In genomic region chr5:43484049-43484849, GRCh38 we compare ENCODE assay signal across 1 cellular context.
TF ChIP-seq lines count a peak whose summit lies in the region.

No MANE protein-coding gene starts in this region.

TF ChIP-seq in K562, 482 proteins besides CTCF, POLR2A, EP300 and RAD21 (continued from another document and continues in another):
- TF ChIP-seq ZBTB33 (CRISPR knock-in tag; IDR thresholded peaks at IDR 0.05) (no peak), GMEB1 (CRISPR knock-in tag; IDR thresholded peaks at IDR 0.05) (no peak), PYGO2 (tag; IDR thresholded peaks at IDR 0.05) (no peak), CBX2 (IDR thresholded peaks at IDR 0.05; ENCODE audit: insufficient read depth, low read length, poor library complexity, severe bottlenecking) (no peak), PCBP1 (IDR thresholded peaks at IDR 0.05; ENCODE audit: low read depth, low read length, poor library complexity, severe bottlenecking) (no peak), NCOA4 (IDR thresholded peaks at IDR 0.05; ENCODE audit: partially characterized antibody) (no peak), ETS2 (tag; IDR thresholded peaks at IDR 0.05; ENCODE audit: borderline replicate concordance, poor library complexity, severe bottlenecking) (no peak), STAG1 (CRISPR knock-in tag; IDR thresholded peaks at IDR 0.05; ENCODE audit: borderline replicate concordance) (no peak; the same call in 1 of the 2 replicates), NFIX (CRISPR knock-in tag; IDR thresholded peaks at IDR 0.05; ENCODE audit: low read depth) (no peak), RBFOX2 (IDR thresholded peaks at IDR 0.05; ENCODE audit: low read depth, low read length) (peak; percentile 86), SAFB (IDR thresholded peaks at IDR 0.05; ENCODE audit: borderline replicate concordance, low read depth, low read length) (no peak), KDM4B (IDR thresholded peaks at IDR 0.05; ENCODE audit: borderline replicate concordance in 2 of 2, low read depth in 1 of 2) (no peak), BMI1 (IDR thresholded peaks at IDR 0.05; ENCODE audit: low read length) (no peak), RBM14 (IDR thresholded peaks at IDR 0.05; ENCODE audit: borderline replicate concordance, insufficient read depth, low read depth, low read length) (no peak), POLR3A (IDR thresholded peaks at IDR 0.05; ENCODE audit: borderline replicate concordance, extremely low read depth, insufficient read depth, insufficient read length) (no peak), FUS (optimal IDR thresholded peaks at IDR 0.05; ENCODE audit: low read depth, low read length) (no peak), HDAC6 (IDR thresholded peaks at IDR 0.05; ENCODE audit: low read depth, low read length) (no peak), SFPQ (IDR thresholded peaks at IDR 0.05; ENCODE audit: low read depth, low read length) (no peak), CBFA2T2 (conservative IDR thresholded peaks at IDR 0.05) (no peak), NEUROD1 (IDR thresholded peaks at IDR 0.05; ENCODE audit: borderline replicate concordance, low read depth, low read length, partially characterized antibody) (no peak), RCOR1 (IDR thresholded peaks at IDR 0.05; ENCODE audit: borderline replicate concordance in 1 of 2, low read depth in 2 of 2, low read length in 2 of 2) (peak in 1 of 2 experiments; percentile 66; a peak in 2 of 4 replicates), NR1H2 (CRISPR knock-in tag; IDR thresholded peaks at IDR 0.05) (no peak), DMBX1 (CRISPR knock-in tag; IDR thresholded peaks at IDR 0.05; ENCODE audit: borderline replicate concordance) (peak; percentile 57; the same call in 1 of the 2 replicates), ZNF696 (CRISPR knock-in tag; conservative IDR thresholded peaks at IDR 0.05) (no peak), EHMT2 (IDR thresholded peaks at IDR 0.05) (no peak), LEF1 (IDR thresholded peaks at IDR 0.05) (0 out of 2 replicates have a peak, but pooled peaks have one; percentile 32), SNRNP70 (optimal IDR thresholded peaks at IDR 0.05; ENCODE audit: low read depth, low read length) (no peak), ZNF324 (CRISPR knock-in tag; IDR thresholded peaks at IDR 0.05) (no peak), ZNF217 (CRISPR knock-in tag; IDR thresholded peaks at IDR 0.05) (no peak), DACH1 (IDR thresholded peaks at IDR 0.05; ENCODE audit: partially characterized antibody) (no peak), ZNF785 (CRISPR knock-in tag; IDR thresholded peaks at IDR 0.05) (no peak), SMAD1 (IDR thresholded peaks at IDR 0.05; ENCODE audit: low read depth, low read length, partially characterized antibody) (no peak), CHCHD3 (CRISPR knock-in tag; IDR thresholded peaks at IDR 0.05) (no peak), ZBTB12 (CRISPR knock-in tag; IDR thresholded peaks at IDR 0.05) (no peak), BRCA1 (IDR thresholded peaks at IDR 0.05) (no peak), BRCA1 (CRISPR knock-in tag; IDR thresholded peaks at IDR 0.05) (no peak), MBD2 (IDR thresholded peaks at IDR 0.05; ENCODE audit: borderline replicate concordance, low read depth) (no peak; the same call in 1 of the 2 replicates), ZNF609 (CRISPR knock-in tag; IDR thresholded peaks at IDR 0.05; ENCODE audit: borderline replicate concordance) (no peak), MEF2D (tag; conservative IDR thresholded peaks at IDR 0.05; ENCODE audit: low read depth) (no peak), CC2D1A (IDR thresholded peaks at IDR 0.05) (peak; percentile 39), ZNF445 (CRISPR knock-in tag; IDR thresholded peaks at IDR 0.05; ENCODE audit: low read depth) (no peak)
- TF ChIP-seq, protein P1, sequence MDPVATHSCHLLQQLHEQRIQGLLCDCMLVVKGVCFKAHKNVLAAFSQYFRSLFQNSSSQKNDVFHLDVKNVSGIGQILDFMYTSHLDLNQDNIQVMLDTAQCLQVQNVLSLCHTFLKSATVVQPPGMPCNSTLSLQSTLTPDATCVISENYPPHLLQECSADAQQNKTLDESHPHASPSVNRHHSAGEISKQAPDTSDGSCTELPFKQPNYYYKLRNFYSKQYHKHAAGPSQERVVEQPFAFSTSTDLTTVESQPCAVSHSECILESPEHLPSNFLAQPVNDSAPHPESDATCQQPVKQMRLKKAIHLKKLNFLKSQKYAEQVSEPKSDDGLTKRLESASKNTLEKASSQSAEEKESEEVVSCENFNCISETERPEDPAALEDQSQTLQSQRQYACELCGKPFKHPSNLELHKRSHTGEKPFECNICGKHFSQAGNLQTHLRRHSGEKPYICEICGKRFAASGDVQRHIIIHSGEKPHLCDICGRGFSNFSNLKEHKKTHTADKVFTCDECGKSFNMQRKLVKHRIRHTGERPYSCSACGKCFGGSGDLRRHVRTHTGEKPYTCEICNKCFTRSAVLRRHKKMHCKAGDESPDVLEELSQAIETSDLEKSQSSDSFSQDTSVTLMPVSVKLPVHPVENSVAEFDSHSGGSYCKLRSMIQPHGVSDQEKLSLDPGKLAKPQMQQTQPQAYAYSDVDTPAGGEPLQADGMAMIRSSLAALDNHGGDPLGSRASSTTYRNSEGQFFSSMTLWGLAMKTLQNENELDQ (CRISPR knock-in tag; IDR thresholded peaks at IDR 0.05; ENCODE audit: borderline replicate concordance), result no peak
- TF ChIP-seq, protein P2, sequence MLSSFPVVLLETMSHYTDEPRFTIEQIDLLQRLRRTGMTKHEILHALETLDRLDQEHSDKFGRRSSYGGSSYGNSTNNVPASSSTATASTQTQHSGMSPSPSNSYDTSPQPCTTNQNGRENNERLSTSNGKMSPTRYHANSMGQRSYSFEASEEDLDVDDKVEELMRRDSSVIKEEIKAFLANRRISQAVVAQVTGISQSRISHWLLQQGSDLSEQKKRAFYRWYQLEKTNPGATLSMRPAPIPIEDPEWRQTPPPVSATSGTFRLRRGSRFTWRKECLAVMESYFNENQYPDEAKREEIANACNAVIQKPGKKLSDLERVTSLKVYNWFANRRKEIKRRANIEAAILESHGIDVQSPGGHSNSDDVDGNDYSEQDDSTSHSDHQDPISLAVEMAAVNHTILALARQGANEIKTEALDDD (IDR thresholded peaks at IDR 0.05), result no peak
- TF ChIP-seq, protein P3, sequence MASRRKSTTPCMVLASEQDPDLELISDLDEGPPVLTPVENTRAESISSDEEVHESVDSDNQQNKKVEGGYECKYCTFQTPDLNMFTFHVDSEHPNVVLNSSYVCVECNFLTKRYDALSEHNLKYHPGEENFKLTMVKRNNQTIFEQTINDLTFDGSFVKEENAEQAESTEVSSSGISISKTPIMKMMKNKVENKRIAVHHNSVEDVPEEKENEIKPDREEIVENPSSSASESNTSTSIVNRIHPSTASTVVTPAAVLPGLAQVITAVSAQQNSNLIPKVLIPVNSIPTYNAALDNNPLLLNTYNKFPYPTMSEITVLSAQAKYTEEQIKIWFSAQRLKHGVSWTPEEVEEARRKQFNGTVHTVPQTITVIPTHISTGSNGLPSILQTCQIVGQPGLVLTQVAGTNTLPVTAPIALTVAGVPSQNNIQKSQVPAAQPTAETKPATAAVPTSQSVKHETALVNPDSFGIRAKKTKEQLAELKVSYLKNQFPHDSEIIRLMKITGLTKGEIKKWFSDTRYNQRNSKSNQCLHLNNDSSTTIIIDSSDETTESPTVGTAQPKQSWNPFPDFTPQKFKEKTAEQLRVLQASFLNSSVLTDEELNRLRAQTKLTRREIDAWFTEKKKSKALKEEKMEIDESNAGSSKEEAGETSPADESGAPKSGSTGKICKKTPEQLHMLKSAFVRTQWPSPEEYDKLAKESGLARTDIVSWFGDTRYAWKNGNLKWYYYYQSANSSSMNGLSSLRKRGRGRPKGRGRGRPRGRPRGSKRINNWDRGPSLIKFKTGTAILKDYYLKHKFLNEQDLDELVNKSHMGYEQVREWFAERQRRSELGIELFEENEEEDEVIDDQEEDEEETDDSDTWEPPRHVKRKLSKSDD (conservative IDR thresholded peaks at IDR 0.05; ENCODE audit: low read length), result no peak
- TF ChIP-seq, protein P4, sequence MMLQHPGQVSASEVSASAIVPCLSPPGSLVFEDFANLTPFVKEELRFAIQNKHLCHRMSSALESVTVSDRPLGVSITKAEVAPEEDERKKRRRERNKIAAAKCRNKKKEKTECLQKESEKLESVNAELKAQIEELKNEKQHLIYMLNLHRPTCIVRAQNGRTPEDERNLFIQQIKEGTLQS (IDR thresholded peaks at IDR 0.05), result no peak
- TF ChIP-seq, protein P4 (CRISPR knock-in tag; conservative IDR thresholded peaks at IDR 0.05), result peak; percentile 85
